In genomic region chr10:70060389-70060788, GRCh38 we compare ENCODE assay signal across 16 cellular contexts.
"Had no signal": no experiment of that assay in that cellular context is flagged by ENCODE, and none has a peak within 500 bp of the region (broad histone marks: within the 10 kb centered on the region; RNA-seq: fewer than 3 reads in every experiment).

No MANE protein-coding gene starts in this region.

- H3K27ac ChIP-seq: adrenal gland, cardiac muscle cell, suprapubic skin, transverse colon had no signal

- H3K36me3 ChIP-seq: adrenal gland, suprapubic skin, transverse colon had no signal

- ATAC-seq: activated naive CD4-positive, alpha-beta T cell treated with anti-CD3 and anti-CD28 coated beads, Interleukin-2, amount 50 U/mL, for 72 hours; activated T-cell treated with anti-CD3 and anti-CD28 coated beads, Interleukin-2, amount 50 U/mL, for 72 hours had no signal

- H3K27me3 Mint-ChIP-seq: progenitor cell of endocrine pancreas had no signal

- DNase-seq: activated CD4-positive, alpha-beta T cell treated with anti-CD3 and anti-CD28 coated beads for 1 hour; activated CD8-positive, alpha-beta memory T cell treated with anti-CD3 and anti-CD28 coated beads for 24 hours; activated gamma-delta T cell treated with Interleukin-2 at 50 U/mL for 16 hours; activated T-cell treated with anti-CD3 and anti-CD28 coated beads, Interleukin-2, amount 50 U/mL, for 72 hours; adrenal gland; dermis blood vessel endothelial cell; effector memory CD4-positive, alpha-beta T cell; stimulated activated CD4-positive, alpha-beta T cell treated with anti-CD3 and anti-CD28 coated beads, Interleukin-2, amount 100 ng/mL, for 24 hours; transverse colon had no signal

- H3K9me3 Mint-ChIP-seq: activated naive CD4-positive, alpha-beta T cell treated with anti-CD3 and anti-CD28 coated beads, Interleukin-2, amount 50 U/mL, for 72 hours; activated T-cell treated with anti-CD3 and anti-CD28 coated beads, Interleukin-2, amount 50 U/mL, for 72 hours; memory B cell; neural crest cell; stimulated activated naive CD8-positive, alpha-beta T cell treated with anti-CD3 and anti-CD28 coated beads, Interleukin-15, Interleukin-2, amounts not matched to agents 100 ng/mL and 50 ng/mL, for 24 hours had no signal

- H3K27me3 ChIP-seq: adrenal gland, cardiac muscle cell, suprapubic skin, transverse colon had no signal

- H3K36me3 Mint-ChIP-seq: activated naive CD4-positive, alpha-beta T cell treated with anti-CD3 and anti-CD28 coated beads, Interleukin-2, amount 50 U/mL, for 72 hours; memory B cell had no signal

- H3K4me1 ChIP-seq: adrenal gland, suprapubic skin, transverse colon had no signal

- H3K27ac Mint-ChIP-seq: activated naive CD4-positive, alpha-beta T cell treated with anti-CD3 and anti-CD28 coated beads, Interleukin-2, amount 50 U/mL, for 72 hours; activated T-cell treated with anti-CD3 and anti-CD28 coated beads, Interleukin-2, amount 50 U/mL, for 72 hours; memory B cell; stimulated activated naive CD8-positive, alpha-beta T cell treated with anti-CD3 and anti-CD28 coated beads, Interleukin-15, Interleukin-2, amounts not matched to agents 100 ng/mL and 50 ng/mL, for 24 hours had no signal

- H3K9me3 ChIP-seq: adrenal gland, suprapubic skin, transverse colon had no signal

- H3K4me3 Mint-ChIP-seq: activated T-cell treated with anti-CD3 and anti-CD28 coated beads, Interleukin-2, amount 50 U/mL, for 72 hours; memory B cell; neural crest cell; stimulated activated naive CD8-positive, alpha-beta T cell treated with anti-CD3 and anti-CD28 coated beads, Interleukin-15, Interleukin-2, amounts not matched to agents 100 ng/mL and 50 ng/mL, for 24 hours had no signal

- H3K4me3 ChIP-seq: adrenal gland, cardiac muscle cell, suprapubic skin, transverse colon had no signal
